8 cellular contexts compared by ENCODE assay signal in genomic region chr7:35975851-35976454, GRCh38.
A peak's percentile ranks its signal among the peaks of the same experiment; 100 is the strongest.
DNase-seq lines count a peak whose midpoint lies in the region; ATAC-seq and TF ChIP-seq lines count a peak whose summit lies in the region.

No MANE protein-coding gene starts in this region.

- TF ChIP-seq CTCF in GM12872 (IDR thresholded peaks at IDR 0.05; ENCODE audit: insufficient read depth, low read depth, low read length) = peak; percentile 79
- peak; percentile 84 for TF ChIP-seq CTCF in WTC11 (IDR thresholded peaks at IDR 0.05)

- POLR2A ChIA-PET in WTC11 (lab: Charles Lee) = no interaction called here

- no peak overlapping the region for H3K4me3 Mint-ChIP-seq in WTC11
- no peak overlapping the region for H3K4me3 Mint-ChIP-seq in natural killer cell treated with Interleukin-12 subunit alpha and Interleukin-12 subunit beta and Interleukin-15 and Interleukin-18, amount 100 ng/mL, for 72 hours

- H3K36me3 Mint-ChIP-seq in WTC11 = peaks cover 14% of the 10 kb centered on the region
- H3K36me3 Mint-ChIP-seq in natural killer cell treated with Interleukin-12 subunit alpha and Interleukin-12 subunit beta and Interleukin-15 and Interleukin-18, amount 100 ng/mL, for 72 hours = no peaks in the 10 kb centered on the region

- CTCF ChIA-PET in WTC11 (lab: Charles Lee) = interaction anchor here (0.6 to 1.6 kb wide), 25 partner anchors 8 to 342 kb away, joined by 3 to 10 read pairs (median 3); partner anchors contain the start of gene SEPTIN7

- no peaks in the 10 kb centered on the region for H3K27me3 Mint-ChIP-seq in WTC11 (ENCODE audit: low read depth)
- H3K27me3 Mint-ChIP-seq in natural killer cell treated with Interleukin-12 subunit alpha and Interleukin-12 subunit beta and Interleukin-15 and Interleukin-18, amount 100 ng/mL, for 72 hours = peaks cover 15 to 18% of the 10 kb centered on the region in 2 donors

- peaks cover 16% of the 10 kb centered on the region for H3K4me1 Mint-ChIP-seq in WTC11
- H3K4me1 Mint-ChIP-seq in natural killer cell treated with Interleukin-12 subunit alpha and Interleukin-12 subunit beta and Interleukin-15 and Interleukin-18, amount 100 ng/mL, for 72 hours (ENCODE audit: low read depth in 2 of 2) = peaks cover 4 to 5% of the 10 kb centered on the region in 2 donors

- DNase-seq in AG08395 (ENCODE audit: low spot score) = peak; percentile 54
- peak; percentile 80 for DNase-seq in NCI-H345 (lab: John Stamatoyannopoulos, UW)
- DNase-seq in WTC11 (ENCODE audit: low spot score) = no peak
- peak; percentile 61 for DNase-seq in fibroblast of gingiva (ENCODE audit: low read depth)
- peak; percentile 74 for DNase-seq in natural killer cell treated with Interleukin-12 subunit alpha and Interleukin-12 subunit beta and Interleukin-15 and Interleukin-18, amount 100 ng/mL, for 72 hours (ENCODE audit: low spot score)
- DNase-seq in HPDE6-E6E7 (ENCODE audit: extremely low spot score) = no peak

- peak; percentile 66 for ATAC-seq in HG03342 (IDR thresholded peaks at IDR 0.05; ENCODE audit: unreplicated experiment)
- ATAC-seq in WTC11 = peak; percentile 72
- ATAC-seq in natural killer cell treated with Interleukin-12 subunit alpha and Interleukin-12 subunit beta and Interleukin-15 and Interleukin-18, amount 100 ng/mL, for 72 hours = peak; percentile 41 to 61

- no peak overlapping the region for H3K27ac Mint-ChIP-seq in WTC11
- no peak overlapping the region for H3K27ac Mint-ChIP-seq in natural killer cell treated with Interleukin-12 subunit alpha and Interleukin-12 subunit beta and Interleukin-15 and Interleukin-18, amount 100 ng/mL, for 72 hours

- H3K9me3 Mint-ChIP-seq in WTC11 = peaks cover 24% of the 10 kb centered on the region
- no peaks in the 10 kb centered on the region for H3K9me3 Mint-ChIP-seq in natural killer cell treated with Interleukin-12 subunit alpha and Interleukin-12 subunit beta and Interleukin-15 and Interleukin-18, amount 100 ng/mL, for 72 hours

TF ChIP-seq in WTC11, 78 proteins besides CTCF, POLR2A, EP300 and RAD21:
- TF ChIP-seq PREB (CRISPR knock-in tag; IDR thresholded peaks at IDR 0.05; ENCODE audit: borderline replicate concordance) (no peak), IRF1 (CRISPR knock-in tag; IDR thresholded peaks at IDR 0.05) (no peak), MLX (CRISPR knock-in tag; IDR thresholded peaks at IDR 0.05) (no peak), ATF6 (CRISPR knock-in tag; IDR thresholded peaks at IDR 0.05) (no peak), ZNF232 (CRISPR knock-in tag; IDR thresholded peaks at IDR 0.05) (no peak), RORB (CRISPR knock-in tag; IDR thresholded peaks at IDR 0.05) (no peak), ZNF219 (CRISPR knock-in tag; IDR thresholded peaks at IDR 0.05; ENCODE audit: borderline replicate concordance) (no peak), ZNF423 (CRISPR knock-in tag; IDR thresholded peaks at IDR 0.05) (no peak), E2F1 (CRISPR knock-in tag; IDR thresholded peaks at IDR 0.05) (no peak), ATF2 (CRISPR knock-in tag; IDR thresholded peaks at IDR 0.05; ENCODE audit: borderline replicate concordance, low read depth) (no peak), ZNF121 (CRISPR knock-in tag; IDR thresholded peaks at IDR 0.05) (no peak), TEAD4 (CRISPR knock-in tag; IDR thresholded peaks at IDR 0.05) (no peak), EMX1 (CRISPR knock-in tag; IDR thresholded peaks at IDR 0.05) (no peak), ZNF425 (CRISPR knock-in tag; conservative IDR thresholded peaks at IDR 0.05) (no peak), ZNF263 (CRISPR knock-in tag; IDR thresholded peaks at IDR 0.05; ENCODE audit: low read depth) (no peak), IRF2 (CRISPR knock-in tag; IDR thresholded peaks at IDR 0.05; ENCODE audit: borderline replicate concordance, low read depth) (no peak), ESRRA (CRISPR knock-in tag; IDR thresholded peaks at IDR 0.05; ENCODE audit: borderline replicate concordance) (no peak), NFE2L1 (CRISPR knock-in tag; IDR thresholded peaks at IDR 0.05) (no peak)
TF ChIP-seq in WTC11: peak in this region for 0.

Comparison
In these comparisons a context has a peak if more than half of its experiments do, and no peak if none do; other contexts are left out.
1. DNase-seq: peak in AG08395 (single experiment), NCI-H345 (single experiment), fibroblast of gingiva (single experiment) and natural killer cell treated with Interleukin-12 subunit alpha and Interleukin-12 subunit beta and Interleukin-15 and Interleukin-18, amount 100 ng/mL, for 72 hours (single experiment); none in WTC11 (single experiment) and HPDE6-E6E7 (single experiment).
2. Peak in every context shown above with its lines, with median percentiles within 50 percentile points of each other: ATAC-seq.